Comparison of ENCODE assay signal across 8 cellular contexts in the genomic region with DNA sequence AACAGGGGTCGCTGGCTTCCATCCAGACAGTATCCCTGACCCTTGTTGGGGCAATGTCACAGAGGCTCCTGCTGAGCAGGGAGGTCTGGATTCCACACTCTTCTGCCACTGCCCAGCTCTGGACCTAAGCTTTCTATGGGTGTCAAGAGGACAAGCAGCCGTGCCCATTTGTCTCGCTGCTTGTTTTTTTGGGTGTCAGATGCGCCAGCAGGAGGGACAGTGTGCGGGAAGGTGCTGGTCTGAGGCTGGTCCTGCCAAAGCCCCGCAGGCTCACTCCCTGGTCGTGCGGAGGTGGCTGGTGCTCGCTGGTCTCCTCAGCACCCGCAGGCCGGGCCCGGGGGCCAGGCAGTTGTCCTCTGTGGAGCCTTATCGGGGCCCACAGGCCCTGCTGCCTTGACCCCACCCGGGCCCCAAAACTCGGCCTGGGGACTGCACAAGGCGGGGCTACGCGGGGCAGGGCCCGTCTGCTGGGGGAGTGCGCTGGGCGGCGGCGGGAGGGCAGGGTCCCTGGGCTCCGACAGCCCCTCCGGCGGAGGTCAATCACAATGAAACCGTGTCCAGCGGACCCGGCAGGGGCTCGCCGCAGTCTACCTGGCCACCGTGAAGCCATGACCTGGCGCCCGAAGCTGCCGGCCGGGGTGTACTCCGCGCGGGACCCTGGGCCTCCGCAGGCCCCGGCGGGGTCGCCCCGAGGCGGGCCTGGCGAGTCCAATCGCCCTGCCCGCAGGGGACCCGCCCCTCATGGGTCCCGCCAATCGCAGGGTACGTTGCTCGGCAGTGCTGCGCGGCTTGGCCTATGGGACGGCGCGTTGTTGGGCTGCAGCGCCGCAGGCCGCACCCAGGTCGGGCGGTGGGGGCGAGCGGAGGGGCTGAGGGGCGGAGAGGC. TPM values are rescaled to one million over a fixed set of nuclear protein-coding genes. Genes with fewer than 3 reads are reported as not detected.
DNase-seq lines count a peak whose midpoint lies in the region; ATAC-seq and TF ChIP-seq lines count a peak whose summit lies in the region.

A gene with protein sequence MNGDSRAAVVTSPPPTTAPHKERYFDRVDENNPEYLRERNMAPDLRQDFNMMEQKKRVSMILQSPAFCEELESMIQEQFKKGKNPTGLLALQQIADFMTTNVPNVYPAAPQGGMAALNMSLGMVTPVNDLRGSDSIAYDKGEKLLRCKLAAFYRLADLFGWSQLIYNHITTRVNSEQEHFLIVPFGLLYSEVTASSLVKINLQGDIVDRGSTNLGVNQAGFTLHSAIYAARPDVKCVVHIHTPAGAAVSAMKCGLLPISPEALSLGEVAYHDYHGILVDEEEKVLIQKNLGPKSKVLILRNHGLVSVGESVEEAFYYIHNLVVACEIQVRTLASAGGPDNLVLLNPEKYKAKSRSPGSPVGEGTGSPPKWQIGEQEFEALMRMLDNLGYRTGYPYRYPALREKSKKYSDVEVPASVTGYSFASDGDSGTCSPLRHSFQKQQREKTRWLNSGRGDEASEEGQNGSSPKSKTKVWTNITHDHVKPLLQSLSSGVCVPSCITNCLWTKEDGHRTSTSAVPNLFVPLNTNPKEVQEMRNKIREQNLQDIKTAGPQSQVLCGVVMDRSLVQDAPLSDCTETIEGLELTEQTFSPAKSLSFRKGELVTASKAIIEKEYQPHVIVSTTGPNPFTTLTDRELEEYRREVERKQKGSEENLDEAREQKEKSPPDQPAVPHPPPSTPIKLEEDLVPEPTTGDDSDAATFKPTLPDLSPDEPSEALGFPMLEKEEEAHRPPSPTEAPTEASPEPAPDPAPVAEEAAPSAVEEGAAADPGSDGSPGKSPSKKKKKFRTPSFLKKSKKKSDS (plus strand): TSS at position 822 of the 886 bp plus-strand sequence. CDS start 32,072 bp downstream, outside the sequence.

- H3K27me3 ChIP-seq in right cardiac atrium (ENCODE audit: control insufficient read depth, insufficient read depth) = no peaks in the 10 kb centered on the region
- H3K27me3 ChIP-seq in uterus = no peaks in the 10 kb centered on the region

- H3K4me1 ChIP-seq in right cardiac atrium (ENCODE audit: control insufficient read depth, insufficient read depth, low read length) = no peaks in the 10 kb centered on the region
- H3K4me1 ChIP-seq in uterus = peaks cover 0 to 9% of the 10 kb centered on the region in 2 donors

- H3K27ac ChIP-seq in right cardiac atrium (ENCODE audit: low read length) (peak within 1 kb of the TSS; percentile 90), uterus (peak within 1 kb of the TSS; percentile 88 to 98)

- H3K36me3 ChIP-seq in uterus = no peaks in the 10 kb centered on the region

- intact Hi-C loops in T-helper 2 cell treated with Interferon-gamma antibody and Interleukin-4, amounts not matched to agents 100 ng/mL and 5 ng/mL, for 36 hours (cut with micrococcal nuclease) = loop anchor here (2.0 to 10.0 kb wide), 2 partner anchors 92 to 120 kb away; a partner anchor contains a TSS
- intact Hi-C loops in right cardiac atrium (cut with DNase I) (loop anchor here in 2 of 4 donors (10.0 kb wide), 2 partner anchors 78 to 82 kb away; no protein-coding TSS in a partner anchor), uterus (cut with DNase I; ENCODE audit: low total_unique reads) (no loop called here)

- peak; percentile 72 to 92 for TF ChIP-seq POLR2A in uterus (IDR thresholded peaks at IDR 0.05)

- H3K4me3 ChIP-seq in right cardiac atrium (ENCODE audit: low read length) (peak within 1 kb of the TSS; percentile 99), uterus (peak within 1 kb of the TSS; percentile 75 to 95)

- WGBS in right cardiac atrium = under 1% methylated on average over 66 of the region's 66 CpGs

- peak; percentile 99 for DNase-seq in GM13976 (ENCODE audit: low spot score)
- peak; percentile 62 for DNase-seq in NCI-H1105 treated with DMSO at 0.1 percent for 48 hours (lab: John Stamatoyannopoulos, UW)
- peak; percentile 75 to 96 (median 91) for DNase-seq in anterior cingulate cortex (lab: John Stamatoyannopoulos, UW)
- DNase-seq in right cardiac atrium = peak; percentile 89 to 97 (median 96)
- peak; percentile 95 for DNase-seq in putamen (ENCODE audit: low spot score)
- DNase-seq in uterus = peak; percentile 87 to 98

- no peak for TF ChIP-seq CTCF in GM13976 (IDR thresholded peaks at IDR 0.05; ENCODE audit: borderline replicate concordance, control extremely low read depth, extremely low read depth, insufficient read depth, missing control alignments)
- peak in 1 of 4 experiments; percentile 20 for TF ChIP-seq CTCF in uterus (IDR thresholded peaks at IDR 0.05)

- H3K9me3 ChIP-seq in right cardiac atrium (ENCODE audit: control insufficient read depth, low read length) (no peaks in the 10 kb centered on the region), uterus (no peaks in the 10 kb centered on the region)

- in situ Hi-C loops in GM13976 (cut with MboI; ENCODE audit: low sequenced_read_pairs, unreplicated experiment) = no loop called here

- peak; percentile 88 for ATAC-seq in HG02642 (IDR thresholded peaks at IDR 0.05; ENCODE audit: poor library complexity, unreplicated experiment)
- ATAC-seq in right cardiac atrium = peak; percentile 99

RNA-seq across cellular contexts. Expression of the gene that starts here (rescaled TPM):
- 250 and 254 TPM in 2 replicates for total RNA-seq in T-helper 2 cell treated with Interferon-gamma antibody and Interleukin-4, amounts not matched to agents 100 ng/mL and 5 ng/mL, for 36 hours
- total RNA-seq in right cardiac atrium = 100 to 1,000 TPM; 215 to 256 (median 236) TPM
- 207 TPM for polyA plus RNA-seq in right cardiac atrium
- total RNA-seq in uterus = 100 to 1,000 TPM; 161 to 403 (median 225) TPM

Comparison
In these comparisons a context has a peak if more than half of its experiments do, and no peak if none do; other contexts are left out.
1. Peak in every context shown above with its lines: DNase-seq, ATAC-seq, H3K4me3 ChIP-seq and H3K27ac ChIP-seq.